In genomic region chr3:29297998-29298397, GRCh38 we compare ENCODE assay signal across 31 cellular contexts. TPM values are rescaled to one million over a fixed set of nuclear protein-coding genes. Genes with fewer than 3 reads are reported as not detected.
"Had no signal": no experiment of that assay in that cellular context is flagged by ENCODE, and none has a peak within 500 bp of the region (broad histone marks: within the 10 kb centered on the region; RNA-seq: fewer than 3 reads in every experiment).

No MANE protein-coding gene starts in this region.

- H3K36me3 ChIP-seq: neutrophil, ovary, right lobe of liver, sigmoid colon, suprapubic skin, tibial artery, transverse colon, upper lobe of right lung, uterus had no signal

- H3K27ac ChIP-seq: neutrophil, ovary, parathyroid adenoma, psoas muscle, right lobe of liver, sigmoid colon, suprapubic skin, testis, tibial artery, transverse colon, upper lobe of right lung, uterus had no signal

- H3K27ac Mint-ChIP-seq: naive thymus-derived CD8-positive, alpha-beta T cell; natural killer cell treated with Interleukin-12 subunit alpha and Interleukin-12 subunit beta and Interleukin-15 and Interleukin-18, amount 100 ng/mL, for 72 hours; nephron progenitor cell; progenitor cell of endocrine pancreas; stimulated activated memory B cell treated with anti-CD40 and anti-IgM and Interleukin-4, amounts not matched to agents 10 μg/mL and 1 μg/mL and 100 μg/mL, for 72 hours; stimulated activated naive CD8-positive, alpha-beta T cell treated with anti-CD3 and anti-CD28 coated beads, Interleukin-15, amount 100 ng/mL, for 72 hours; type B pancreatic cell had no signal

- H2AFZ ChIP-seq: parathyroid adenoma had no signal

- H3K9me3 Mint-ChIP-seq: naive thymus-derived CD8-positive, alpha-beta T cell; nephron progenitor cell; neural crest cell; stimulated activated naive CD8-positive, alpha-beta T cell treated with anti-CD3 and anti-CD28 coated beads, Interleukin-15, amount 100 ng/mL, for 72 hours had no signal

- DNase-seq: naive thymus-derived CD8-positive, alpha-beta T cell; nephron progenitor cell; nucleus accumbens; ovary; posterior cingulate gyrus; psoas muscle; right cardiac atrium; right lobe of liver; sigmoid colon; small intestine; stimulated activated CD4-positive, alpha-beta T cell treated with anti-CD3 and anti-CD28 coated beads, Interleukin-15, amount 100 ng/mL, for 24 hours; stimulated activated CD4-positive, alpha-beta T cell treated with anti-CD3 and anti-CD28 coated beads, Interleukin-2, amount 100 ng/mL, for 24 hours; stimulated activated CD4-positive, alpha-beta T cell treated with anti-CD3 and anti-CD28 coated beads, Interleukin-2, amount 100 ng/mL, for 48 hours; stimulated activated CD4-positive, alpha-beta T cell treated with anti-CD3 and anti-CD28 coated beads, Interleukin-4, amount 100 ng/mL, for 24 hours; stimulated activated naive CD4-positive, alpha-beta T cell; stimulated activated naive CD8-positive, alpha-beta T cell treated with anti-CD3 and anti-CD28 coated beads, Interleukin-15, amount 100 ng/mL, for 72 hours; stimulated activated naive CD8-positive, alpha-beta T cell treated with anti-CD3 and anti-CD28 coated beads, Interleukin-15, Interleukin-2, amounts not matched to agents 100 U/mL and 50 U/mL, for 24 hours; substantia nigra; testis; tibial artery; transverse colon; upper lobe of right lung; uterus had no signal

- H3K36me3 Mint-ChIP-seq: naive thymus-derived CD8-positive, alpha-beta T cell; natural killer cell treated with Interleukin-12 subunit alpha and Interleukin-12 subunit beta and Interleukin-15 and Interleukin-18, amount 100 ng/mL, for 72 hours; stimulated activated memory B cell treated with anti-CD40 and anti-IgM and Interleukin-4, amounts not matched to agents 10 μg/mL and 1 μg/mL and 100 μg/mL, for 72 hours had no signal

- FAIRE-seq: small intestine had no signal

- H3K4me3 Mint-ChIP-seq: naive thymus-derived CD8-positive, alpha-beta T cell; natural killer cell treated with Interleukin-12 subunit alpha and Interleukin-12 subunit beta and Interleukin-15 and Interleukin-18, amount 100 ng/mL, for 72 hours; nephron progenitor cell; neural crest cell; stimulated activated memory B cell treated with anti-CD40 and anti-IgM and Interleukin-4, amounts not matched to agents 10 μg/mL and 1 μg/mL and 100 μg/mL, for 72 hours; stimulated activated naive CD8-positive, alpha-beta T cell treated with anti-CD3 and anti-CD28 coated beads, Interleukin-15, amount 100 ng/mL, for 72 hours; type B pancreatic cell had no signal

- H3K9me3 ChIP-seq: neutrophil, ovary, psoas muscle, right lobe of liver, sigmoid colon, suprapubic skin, testis, tibial artery, transverse colon, upper lobe of right lung, uterus had no signal

- H3K4me1 ChIP-seq: parathyroid adenoma, right lobe of liver, testis, upper lobe of right lung, uterus had no signal

- H3K27me3 ChIP-seq: neutrophil, ovary, right lobe of liver, sigmoid colon, suprapubic skin, testis, tibial artery, transverse colon, upper lobe of right lung, uterus had no signal

- ATAC-seq: naive thymus-derived CD8-positive, alpha-beta T cell; natural killer cell treated with Interleukin-12 subunit alpha and Interleukin-12 subunit beta and Interleukin-15 and Interleukin-18, amount 100 ng/mL, for 72 hours; psoas muscle; right cardiac atrium; right lobe of liver; stimulated activated memory B cell treated with anti-CD40 and anti-IgM and Interleukin-4, amounts not matched to agents 10 μg/mL and 1 μg/mL and 100 μg/mL, for 72 hours; stimulated activated naive CD8-positive, alpha-beta T cell treated with anti-CD3 and anti-CD28 coated beads, Interleukin-15, amount 100 ng/mL, for 72 hours; stimulated activated naive CD8-positive, alpha-beta T cell treated with anti-CD3 and anti-CD28 coated beads, Interleukin-15, Interleukin-2, amounts not matched to agents 100 U/mL and 50 U/mL, for 24 hours; upper lobe of right lung had no signal

- H3K9ac ChIP-seq: parathyroid adenoma had no signal

- H3K79me2 ChIP-seq: parathyroid adenoma had no signal

- H3K4me3 ChIP-seq: ovary, psoas muscle, right lobe of liver, sigmoid colon, suprapubic skin, testis, tibial artery, transverse colon, upper lobe of right lung, uterus had no signal

- H3K4me1 Mint-ChIP-seq: stimulated activated memory B cell treated with anti-CD40 and anti-IgM and Interleukin-4, amounts not matched to agents 10 μg/mL and 1 μg/mL and 100 μg/mL, for 72 hours had no signal

RNA-seq across cellular contexts. Expression of gene RBMS3, which starts 17.1 kb away (rescaled TPM):
- total RNA-seq: naive thymus-derived CD8-positive, alpha-beta T cell had no signal
- polyA plus RNA-seq: naive thymus-derived CD8-positive, alpha-beta T cell had no signal
